8 cellular contexts compared by ENCODE assay signal in genomic region chr7:121372376-121373024, GRCh38. TPM values are rescaled to one million over a fixed set of nuclear protein-coding genes. Genes with fewer than 3 reads are reported as not detected.
DNase-seq lines count a peak whose midpoint lies in the region; ATAC-seq, FAIRE-seq and TF ChIP-seq lines count a peak whose summit lies in the region.

No MANE protein-coding gene starts in this region.

- no peak for TF ChIP-seq RAD21 in HepG2 (CRISPR knock-in tag; IDR thresholded peaks at IDR 0.05)

- CTCF ChIA-PET in activated CD8-positive, alpha-beta T cell treated with anti-CD3 and anti-CD28 coated beads for 36 hours (lab: Charles Lee): interaction anchor here (0.8 to 8.5 kb wide), 8 partner anchors 11 to 176 kb away, joined by 3 to 104 read pairs (median 4); partner anchors contain the start of gene FAM3C
- CTCF ChIA-PET in HepG2 (lab: Yijun Ruan, JAX; ENCODE audit: low intra/inter-chr PET ratio, low total read pairs): no interaction called here

- POLR2A ChIA-PET in activated CD8-positive, alpha-beta T cell treated with anti-CD3 and anti-CD28 coated beads for 36 hours (lab: Charles Lee): interaction anchor here (1.4 kb wide), 1 partner anchor 24 kb away, joined by 5 read pairs; the partner anchor contains the start of gene FAM3C
- POLR2A ChIA-PET in HepG2 (lab: Yijun Ruan, JAX): no interaction called here

- WGBS in HepG2 (ENCODE audit: low lambda C conversion rate): 99% methylated on average over 2 of the region's 2 CpGs

- peak overlapping the region; percentile 88 for H3K27ac Mint-ChIP-seq in activated CD8-positive, alpha-beta T cell treated with anti-CD3 and anti-CD28 coated beads for 36 hours
- H3K27ac Mint-ChIP-seq in stimulated activated naive B cell treated with anti-CD40 and anti-IgM and Interleukin-4, amounts not matched to agents 10 μg/mL and 1 μg/mL and 100 μg/mL, for 72 hours: peak overlapping the region; percentile 47

- intact Hi-C loops in activated CD8-positive, alpha-beta T cell treated with anti-CD3 and anti-CD28 coated beads for 36 hours (cut with micrococcal nuclease): loop anchor here (5.0 kb wide), 1 partner anchor 160 kb away; no protein-coding TSS in a partner anchor
- intact Hi-C loops in HepG2 (cut with micrococcal nuclease; ENCODE audit: unreplicated experiment): no loop called here

- ATAC-seq in activated T-cell treated with anti-CD3 and anti-CD28 coated beads, Interleukin-2, amount 50 U/mL, for 4 hours: peak; percentile 53 to 67
- peak; percentile 86 for ATAC-seq in HG03025 (IDR thresholded peaks at IDR 0.05; ENCODE audit: low FRiP score, unreplicated experiment)
- peak; percentile 81 for ATAC-seq in activated CD8-positive, alpha-beta T cell treated with anti-CD3 and anti-CD28 coated beads for 36 hours
- peak; percentile 89 to 90 for ATAC-seq in stimulated activated naive B cell treated with anti-CD40 and anti-IgM and Interleukin-4, amounts not matched to agents 10 μg/mL and 1 μg/mL and 100 μg/mL, for 72 hours (replicated peaks)
- no peak for ATAC-seq in HepG2

- H3K27me3 ChIP-seq in HepG2 (ENCODE audit: control insufficient read depth in 1 of 2, insufficient read depth in 2 of 2, low read length in 2 of 2): no peaks in the 10 kb centered on the region

- no peak overlapping the region for H3K27ac ChIP-seq in HepG2 (ENCODE audit: extremely low read length, insufficient read depth, low read length)

- H3K79me2 ChIP-seq in HepG2 (ENCODE audit: insufficient read depth, low read length): no peaks in the 10 kb centered on the region

- no peak overlapping the region for H3K9ac ChIP-seq in HepG2 (ENCODE audit: insufficient read depth, low read depth, low read length)

- H3K27me3 Mint-ChIP-seq in activated T-cell treated with anti-CD3 and anti-CD28 coated beads, Interleukin-2, amount 50 U/mL, for 4 hours (ENCODE audit: low read depth): no peaks in the 10 kb centered on the region
- H3K27me3 Mint-ChIP-seq in activated CD8-positive, alpha-beta T cell treated with anti-CD3 and anti-CD28 coated beads for 36 hours: no peaks in the 10 kb centered on the region
- no peaks in the 10 kb centered on the region for H3K27me3 Mint-ChIP-seq in stimulated activated naive B cell treated with anti-CD40 and anti-IgM and Interleukin-4, amounts not matched to agents 10 μg/mL and 1 μg/mL and 100 μg/mL, for 72 hours

- DNase-seq in activated T-cell treated with anti-CD3 and anti-CD28 coated beads, Interleukin-2, amount 50 U/mL, for 4 hours: no peak
- no peak for DNase-seq in activated T-cell treated with anti-CD3 and anti-CD28 coated beads, Interleukin-2, amount 50 U/mL, for 48 hours
- DNase-seq in activated CD8-positive, alpha-beta T cell treated with anti-CD3 and anti-CD28 coated beads for 36 hours: peak; percentile 13
- no peak for DNase-seq in stimulated activated naive B cell treated with anti-CD40 and anti-IgM and Interleukin-4, amounts not matched to agents 10 μg/mL and 1 μg/mL and 100 μg/mL, for 72 hours
- no peak for DNase-seq in HepG2 (ENCODE audit: low spot score)
- no peak for DNase-seq in GDM1 (lab: John Stamatoyannopoulos, UW)
- no peak for DNase-seq in NK-92 (lab: John Stamatoyannopoulos, UW; ENCODE audit: unreplicated experiment)

- peak overlapping the region; percentile 7 for H3K4me3 Mint-ChIP-seq in activated T-cell treated with anti-CD3 and anti-CD28 coated beads, Interleukin-2, amount 50 U/mL, for 4 hours
- peak overlapping the region; percentile 34 for H3K4me3 Mint-ChIP-seq in activated CD8-positive, alpha-beta T cell treated with anti-CD3 and anti-CD28 coated beads for 36 hours
- H3K4me3 Mint-ChIP-seq in stimulated activated naive B cell treated with anti-CD40 and anti-IgM and Interleukin-4, amounts not matched to agents 10 μg/mL and 1 μg/mL and 100 μg/mL, for 72 hours: peak overlapping the region; percentile 30 to 70

- H3K4me3 ChIP-seq in HepG2 (replicated peaks in 1 of 3; ENCODE audit: insufficient read depth in 1 of 3, low read depth in 2 of 3, low read length in 3 of 3): no peak overlapping the region

- H3K36me3 Mint-ChIP-seq in activated T-cell treated with anti-CD3 and anti-CD28 coated beads, Interleukin-2, amount 50 U/mL, for 4 hours (ENCODE audit: insufficient read depth): peaks cover 28% of the 10 kb centered on the region
- H3K36me3 Mint-ChIP-seq in activated CD8-positive, alpha-beta T cell treated with anti-CD3 and anti-CD28 coated beads for 36 hours (ENCODE audit: low read depth): peaks cover 39% of the 10 kb centered on the region
- H3K36me3 Mint-ChIP-seq in stimulated activated naive B cell treated with anti-CD40 and anti-IgM and Interleukin-4, amounts not matched to agents 10 μg/mL and 1 μg/mL and 100 μg/mL, for 72 hours: peaks cover 59 to 61% of the 10 kb centered on the region in 2 donors

- H3K36me3 ChIP-seq in HepG2 (replicated peaks in 1 of 2; ENCODE audit: control insufficient read depth in 1 of 2, insufficient read depth in 2 of 2, low read length in 2 of 2): peaks cover 2 to 24% of the 10 kb centered on the region in 2 experiments; a peak in 3 of 5 replicates

- H2AFZ ChIP-seq in HepG2 (ENCODE audit: low read length): no peak overlapping the region

- no TSS peak for BruUV-seq in HepG2 (replicated peaks; lab: Mats Ljungman, UMichigan)

- H3K4me1 Mint-ChIP-seq in activated T-cell treated with anti-CD3 and anti-CD28 coated beads, Interleukin-2, amount 50 U/mL, for 4 hours (ENCODE audit: low read depth): peaks cover 38% of the 10 kb centered on the region
- peaks cover 48% of the 10 kb centered on the region for H3K4me1 Mint-ChIP-seq in activated CD8-positive, alpha-beta T cell treated with anti-CD3 and anti-CD28 coated beads for 36 hours (ENCODE audit: low read depth)
- H3K4me1 Mint-ChIP-seq in stimulated activated naive B cell treated with anti-CD40 and anti-IgM and Interleukin-4, amounts not matched to agents 10 μg/mL and 1 μg/mL and 100 μg/mL, for 72 hours: peaks cover 39 to 77% of the 10 kb centered on the region in 2 donors

- no peak for TF ChIP-seq POLR2A in HepG2 (IDR thresholded peaks at IDR 0.05; ENCODE audit: insufficient read depth in 1 of 2, low read depth in 2 of 2, low read length in 2 of 2)

- TF ChIP-seq CTCF in activated CD8-positive, alpha-beta T cell treated with anti-CD3 and anti-CD28 coated beads for 36 hours (IDR thresholded peaks at IDR 0.05): no peak
- no peak for TF ChIP-seq CTCF in HepG2 (CRISPR knock-in tag; IDR thresholded peaks at IDR 0.05)

- H4K20me1 ChIP-seq in HepG2 (ENCODE audit: insufficient read depth, low read length): no peaks in the 10 kb centered on the region

- in situ Hi-C loops in HepG2 (cut with HindIII; ENCODE audit: extremely low pct_ligation_motif_present, low pct_unique_long_range_greater_than_20kb): no loop called here

- TF ChIP-seq EP300 in HepG2 (IDR thresholded peaks at IDR 0.05; ENCODE audit: low read depth in 2 of 2, low read length in 2 of 2): no peak
- no peak for TF ChIP-seq EP300 in HepG2 (CRISPR knock-in tag; IDR thresholded peaks at IDR 0.05; ENCODE audit: borderline replicate concordance)

- FAIRE-seq in HepG2 (lab: Jason Lieb, UNC): no peak

- no peaks in the 10 kb centered on the region for H3K9me3 Mint-ChIP-seq in activated T-cell treated with anti-CD3 and anti-CD28 coated beads, Interleukin-2, amount 50 U/mL, for 4 hours
- no peaks in the 10 kb centered on the region for H3K9me3 Mint-ChIP-seq in activated CD8-positive, alpha-beta T cell treated with anti-CD3 and anti-CD28 coated beads for 36 hours
- H3K9me3 Mint-ChIP-seq in stimulated activated naive B cell treated with anti-CD40 and anti-IgM and Interleukin-4, amounts not matched to agents 10 μg/mL and 1 μg/mL and 100 μg/mL, for 72 hours: peaks cover 7 to 11% of the 10 kb centered on the region in 2 donors

- no peaks in the 10 kb centered on the region for H3K4me1 ChIP-seq in HepG2 (ENCODE audit: insufficient read depth, low read length)

- H3K9me3 ChIP-seq in HepG2 (ENCODE audit: low read length): no peaks in the 10 kb centered on the region

- no peak overlapping the region for H3K4me2 ChIP-seq in HepG2 (ENCODE audit: low read depth, low read length)

RNA-seq across cellular contexts. Expression of gene FAM3C, which starts 23.6 kb away (rescaled TPM):
- 10 to 100 TPM; 32.9 to 33.5 (median 33.1) TPM for total RNA-seq in activated T-cell treated with anti-CD3 and anti-CD28 coated beads, Interleukin-2, amount 50 U/mL, for 4 hours
- 10 to 100 TPM; 18.6 to 19.1 TPM for total RNA-seq in activated CD8-positive, alpha-beta T cell treated with anti-CD3 and anti-CD28 coated beads for 36 hours
- total RNA-seq in HepG2 (2016; rRNA removed; fragmentation: Illumina TruSeq; extraction: Trizol): 11.3 and 14.6 TPM in 2 replicates
- 4.1 and 4.8 TPM in 2 replicates for total RNA-seq in HepG2 (2016; cell fraction: cytosol; rRNA removed; fragmentation: Illumina TruSeq; extraction: Trizol; ENCODE audit: low read depth)
- 10.6 and 13.1 TPM in 2 replicates for total RNA-seq in HepG2 (2016; cell fraction: insoluble cytoplasmic fraction; rRNA removed; fragmentation: Illumina TruSeq; extraction: Trizol)
- 12.2 and 12.7 TPM in 2 replicates for total RNA-seq in HepG2 (2016; cell fraction: membrane; rRNA removed; fragmentation: Illumina TruSeq; extraction: Trizol)
- total RNA-seq in HepG2 (2016; cell fraction: nucleus; rRNA removed; fragmentation: Illumina TruSeq; extraction: Trizol): 27.4 and 29.2 TPM in 2 replicates
- 13.0 and 16.0 TPM in 2 replicates for polyA plus RNA-seq in HepG2 (2011; rRNA removed)
- 5.8 and 10.3 TPM in 2 replicates for polyA plus RNA-seq in HepG2 (2011; cell fraction: cytosol; rRNA removed)
- polyA plus RNA-seq in HepG2 (2011; cell fraction: nucleus; rRNA removed): 5.8 and 7.8 TPM in 2 replicates
- polyA plus RNA-seq in HepG2 (2012): 27.2 and 34.9 TPM in 2 replicates
- polyA plus RNA-seq in HepG2 (2016; cell fraction: cytosol; fragmentation: Illumina TruSeq; extraction: Trizol; ENCODE audit: low read depth): 8.3 and 10.9 TPM in 2 replicates
- 22.6 and 22.8 TPM in 2 replicates for polyA plus RNA-seq in HepG2 (2016; cell fraction: insoluble cytoplasmic fraction; fragmentation: Illumina TruSeq; extraction: Trizol; ENCODE audit: low read depth)
- 18.0 and 19.8 TPM in 2 replicates for polyA plus RNA-seq in HepG2 (2016; cell fraction: membrane; fragmentation: Illumina TruSeq; extraction: Trizol; ENCODE audit: low read depth)
- polyA plus RNA-seq in HepG2 (2016; cell fraction: nucleus; fragmentation: Illumina TruSeq; extraction: Trizol; ENCODE audit: insufficient read depth, low read depth): 55.5 and 64.1 TPM in 2 replicates
- 2.5 and 4.8 TPM in 2 replicates for polyA minus RNA-seq in HepG2 (2011; rRNA and poly(A)+ RNA removed; ENCODE audit: low replicate concordance)
- polyA minus RNA-seq in HepG2 (2011; cell fraction: cytosol; rRNA and poly(A)+ RNA removed): 6.2 and 7.7 TPM in 2 replicates
- 35.7 and 37.3 TPM in 2 replicates for polyA minus RNA-seq in HepG2 (2011; cell fraction: nucleus; rRNA and poly(A)+ RNA removed)

RNA-seq across cellular contexts. Expression of gene WNT16, which starts 43.7 kb away (rescaled TPM):
- total RNA-seq in activated T-cell treated with anti-CD3 and anti-CD28 coated beads, Interleukin-2, amount 50 U/mL, for 4 hours: under 1 TPM in 2 of 3 donors, not detected in 1; 0.16 to 0.23 TPM
- not detected for total RNA-seq in activated CD8-positive, alpha-beta T cell treated with anti-CD3 and anti-CD28 coated beads for 36 hours
- not detected in 2 replicates for total RNA-seq in HepG2 (2016; rRNA removed; fragmentation: Illumina TruSeq; extraction: Trizol)
- not detected in 2 replicates for total RNA-seq in HepG2 (2016; cell fraction: cytosol; rRNA removed; fragmentation: Illumina TruSeq; extraction: Trizol; ENCODE audit: low read depth)
- total RNA-seq in HepG2 (2016; cell fraction: insoluble cytoplasmic fraction; rRNA removed; fragmentation: Illumina TruSeq; extraction: Trizol): not detected in 2 replicates
- not detected in 2 replicates for total RNA-seq in HepG2 (2016; cell fraction: membrane; rRNA removed; fragmentation: Illumina TruSeq; extraction: Trizol)
- not detected in 2 replicates for total RNA-seq in HepG2 (2016; cell fraction: nucleus; rRNA removed; fragmentation: Illumina TruSeq; extraction: Trizol)
- not detected in 2 replicates for polyA plus RNA-seq in HepG2 (2011; rRNA removed)
- polyA plus RNA-seq in HepG2 (2011; cell fraction: cytosol; rRNA removed): not detected in 2 replicates
- polyA plus RNA-seq in HepG2 (2011; cell fraction: nucleus; rRNA removed): not detected in 2 replicates
- polyA plus RNA-seq in HepG2 (2012): not detected in 2 replicates
- polyA plus RNA-seq in HepG2 (2016; cell fraction: cytosol; fragmentation: Illumina TruSeq; extraction: Trizol; ENCODE audit: low read depth): not detected in 2 replicates
- polyA plus RNA-seq in HepG2 (2016; cell fraction: insoluble cytoplasmic fraction; fragmentation: Illumina TruSeq; extraction: Trizol; ENCODE audit: low read depth): not detected in 2 replicates
- polyA plus RNA-seq in HepG2 (2016; cell fraction: membrane; fragmentation: Illumina TruSeq; extraction: Trizol; ENCODE audit: low read depth): not detected in 2 replicates
- polyA plus RNA-seq in HepG2 (2016; cell fraction: nucleus; fragmentation: Illumina TruSeq; extraction: Trizol; ENCODE audit: insufficient read depth, low read depth): not detected in 2 replicates
- not detected in 2 replicates for polyA minus RNA-seq in HepG2 (2011; rRNA and poly(A)+ RNA removed; ENCODE audit: low replicate concordance)
- not detected in 2 replicates for polyA minus RNA-seq in HepG2 (2011; cell fraction: cytosol; rRNA and poly(A)+ RNA removed)
- not detected in 2 replicates for polyA minus RNA-seq in HepG2 (2011; cell fraction: nucleus; rRNA and poly(A)+ RNA removed)
